8 cellular contexts compared by ENCODE assay signal in the genomic region with DNA sequence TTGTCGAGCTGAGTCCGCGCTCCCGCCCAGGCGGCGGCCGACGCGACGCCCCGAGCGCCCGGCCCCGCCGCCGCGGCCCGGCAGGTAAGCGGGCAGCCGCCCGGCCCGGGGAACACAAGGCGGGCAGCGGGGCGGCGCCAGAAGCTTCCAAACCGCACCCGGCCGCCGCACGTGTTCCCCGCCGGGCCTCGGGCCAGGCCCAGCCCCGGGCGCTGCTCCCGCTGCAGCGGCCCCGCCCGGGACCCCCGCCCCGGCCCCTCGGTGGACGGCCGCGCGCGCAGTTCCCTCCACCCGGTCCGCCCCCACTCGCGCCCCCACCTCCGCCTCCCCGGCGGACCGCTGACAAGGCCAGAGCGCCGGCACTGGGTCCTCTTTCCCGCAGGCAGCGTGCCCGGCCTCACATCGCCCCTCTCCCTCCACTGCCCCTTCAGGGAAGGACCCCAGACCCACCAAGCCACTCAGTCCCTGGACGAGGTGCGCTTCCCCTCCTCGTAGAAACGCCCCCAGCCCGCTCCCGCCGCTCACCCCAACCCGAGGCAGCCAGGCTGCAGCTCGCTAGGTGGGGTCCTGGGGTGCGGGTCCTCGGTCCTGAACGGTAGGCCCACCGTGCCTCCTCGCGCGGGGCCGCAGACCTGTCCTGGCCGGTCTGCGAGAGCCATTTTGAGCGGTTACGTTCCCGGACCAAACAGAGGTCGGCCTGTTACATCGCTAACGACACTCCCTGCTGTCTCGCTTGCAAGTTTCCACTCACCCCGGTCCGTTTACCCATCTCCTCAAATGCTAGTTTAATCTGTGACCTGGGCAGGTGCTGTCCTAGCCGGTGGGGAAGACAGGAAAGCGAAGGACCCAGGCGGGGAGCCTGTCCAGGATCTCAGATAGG. TPM values are rescaled to one million over a fixed set of nuclear protein-coding genes. Genes with fewer than 3 reads are reported as not detected.
DNase-seq lines count a peak whose midpoint lies in the region; ATAC-seq and TF ChIP-seq lines count a peak whose summit lies in the region.

No MANE protein-coding gene starts in this region.

- H3K36me3 ChIP-seq in KOPT-K1 (ENCODE audit: insufficient read depth, low read length) (peaks cover 29% of the 10 kb centered on the region), adrenal gland (replicated peaks in 1 of 2) (peaks cover 0 to 17% of the 10 kb centered on the region in 2 donors), iPS-20b (ENCODE audit: insufficient read depth, low read depth, low read length) (peaks cover 37% of the 10 kb centered on the region)

- no peaks in the 10 kb centered on the region for H3K27me3 ChIP-seq in adrenal gland
- H3K27me3 ChIP-seq in iPS-20b (ENCODE audit: insufficient read depth, low read length): no peaks in the 10 kb centered on the region

- H3K4me1 ChIP-seq in adrenal gland (replicated peaks in 1 of 2) (peaks cover 26 to 28% of the 10 kb centered on the region in 2 donors), iPS-20b (ENCODE audit: insufficient read depth, low read length) (peaks cover 20% of the 10 kb centered on the region)

- no peak for TF ChIP-seq CTCF in adrenal gland (IDR thresholded peaks at IDR 0.05)

- H3K9me3 ChIP-seq in KOPT-K1 (ENCODE audit: insufficient read depth, low read length, poor library complexity, severe bottlenecking): no peaks in the 10 kb centered on the region
- H3K9me3 ChIP-seq in adrenal gland (replicated peaks in 1 of 3): no peaks in the 10 kb centered on the region
- no peaks in the 10 kb centered on the region for H3K9me3 ChIP-seq in iPS-20b (ENCODE audit: insufficient read depth, low read depth, low read length)

- no peak for TF ChIP-seq POLR2A in adrenal gland (IDR thresholded peaks at IDR 0.05)

- DNase-seq in ELF-1 (ENCODE audit: low read depth, low spot score): peak; percentile 41
- DNase-seq in adrenal gland: peak in 4 of 7 donors; percentile 29 to 37 (median 31)
- peak; percentile 37 for DNase-seq in stimulated activated CD4-positive, alpha-beta T cell treated with anti-CD3 and anti-CD28 coated beads, Interleukin-15, amount 100 ng/mL, for 24 hours
- DNase-seq in SIG-M5 treated with dmso at 0.1 percent for 504 hours (lab: John Stamatoyannopoulos, UW; ENCODE audit: unreplicated experiment): no peak
- no peak for DNase-seq in central memory CD4-positive, alpha-beta T cell

- peak; percentile 12 for ATAC-seq in GM21515 (IDR thresholded peaks at IDR 0.05; ENCODE audit: unreplicated experiment)

- H3K4me3 ChIP-seq in adrenal gland: peak overlapping the region in 3 of 4 donors; percentile 83 to 93 (median 89)
- H3K4me3 ChIP-seq in iPS-20b (ENCODE audit: low read length): peak overlapping the region; percentile 91

- WGBS in adrenal gland, 4 donors: 1 to 2% (median 1%) methylated on average over 14 to 93 of the region's 93 CpGs; no CpG with 5 or more reads in 1 of the 4 donors

- peak overlapping the region; percentile 91 for H3K27ac ChIP-seq in KOPT-K1 (ENCODE audit: low read depth, low read length, poor library complexity, severe bottlenecking)
- peak overlapping the region in 1 of 5 donors; percentile 88 for H3K27ac ChIP-seq in adrenal gland
- no peak overlapping the region for H3K27ac ChIP-seq in iPS-20b (ENCODE audit: low read length)

- intact Hi-C loops in adrenal gland (cut with DNase I): loop anchor here in 1 of 2 donors (5.0 kb wide), 1 partner anchor 64 kb away; no protein-coding TSS in a partner anchor

- H3K9ac ChIP-seq in iPS-20b (ENCODE audit: low read depth, low read length): peak overlapping the region; percentile 89

RNA-seq across cellular contexts. Expression of a gene that starts 0.5 kb away (rescaled TPM):
- total RNA-seq in adrenal gland: 10 to 100 TPM; 19.0 to 28.5 (median 26.4) TPM
- 10 to 100 TPM; 18.5 to 21.4 (median 19.5) TPM for polyA plus RNA-seq in adrenal gland

RNA-seq across cellular contexts. Expression of a gene that starts 28.0 kb away (rescaled TPM):
- total RNA-seq in adrenal gland: 100 to 1,000 TPM in 1 of 8 donors, 10 to 100 TPM in 3, not detected in 4; 20.2 to 101 (median 59.5) TPM
- not detected for polyA plus RNA-seq in adrenal gland

Comparison
In these comparisons a context has a peak if more than half of its experiments do, and no peak if none do; other contexts are left out.
1. DNase-seq: peak in ELF-1 (single experiment), adrenal gland (4 of 7) and stimulated activated CD4-positive, alpha-beta T cell treated with anti-CD3 and anti-CD28 coated beads, Interleukin-15, amount 100 ng/mL, for 24 hours (single experiment); none in SIG-M5 treated with dmso at 0.1 percent for 504 hours (single experiment) and central memory CD4-positive, alpha-beta T cell (single experiment).